25 cellular contexts compared by ENCODE assay signal in the genomic region with DNA sequence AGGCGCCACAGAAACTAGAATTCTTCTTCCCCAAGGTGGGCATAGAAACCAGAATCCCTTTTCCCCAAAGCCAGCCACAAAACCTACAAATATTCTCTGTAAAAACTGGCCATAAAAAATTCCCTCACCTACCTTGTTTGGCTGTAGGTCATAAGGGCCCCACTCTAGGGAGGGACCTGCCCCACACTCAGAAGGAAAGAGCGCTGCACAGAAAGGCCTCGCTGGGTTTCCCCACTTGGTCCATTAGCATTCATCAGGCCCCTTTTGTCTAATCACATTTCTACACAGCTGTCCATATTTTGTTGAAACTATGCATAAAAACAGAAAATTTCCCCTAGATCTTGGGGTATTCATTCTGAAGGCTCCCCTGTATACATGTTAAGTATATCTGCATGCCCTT. TPM values are rescaled to one million over a fixed set of nuclear protein-coding genes. Genes with fewer than 3 reads are reported as not detected.
DNase-seq lines count a peak whose midpoint lies in the region; ATAC-seq, FAIRE-seq and TF ChIP-seq lines count a peak whose summit lies in the region.
"Had no signal": no experiment of that assay in that cellular context is flagged by ENCODE, and none has a peak within 500 bp of the region (broad histone marks: within the 10 kb centered on the region; RNA-seq: fewer than 3 reads in every experiment).

No MANE protein-coding gene starts in this region.

- DNase-seq in GM12865 (ENCODE audit: low read depth) (peak; percentile 15), NCI-H748 treated with DMSO at 0.1 percent for 48 hours (lab: John Stamatoyannopoulos, UW) (no peak), GM13977 (ENCODE audit: low spot score) (no peak), pancreas (no peak)
- DNase-seq: Caco-2; CD4-positive, CD25-positive, alpha-beta regulatory T cell; CD8-positive, alpha-beta T cell; DMS 273 treated with DMSO at 0.1 percent for 48 hours; DMS79; EL; GDM1; H9 had no signal

- FAIRE-seq in pancreas (lab: Jason Lieb, UNC), result no peak
- FAIRE-seq: A204.1, D721Med, GM12892, GM19239 had no signal

- H3K27ac ChIP-seq in OCI-LY3 (ENCODE audit: low read length) (no peak overlapping the region), pancreas (no peak overlapping the region)
- H3K27ac ChIP-seq: 22Rv1, BLaER1, C4-2B had no signal

- ATAC-seq in GM21786 (IDR thresholded peaks at IDR 0.05; ENCODE audit: unreplicated experiment) (peak; percentile 47), pancreas (no peak)
- no peak for ATAC-seq in stimulated activated memory B cell treated with anti-CD40 and anti-IgM and Interleukin-4, amounts not matched to agents 10 μg/mL and 1 μg/mL and 100 μg/mL, for 72 hours
- ATAC-seq: CD8-positive, alpha-beta T cell; GM23338; HCT116 had no signal

- peak overlapping the region; percentile 30 for H3K27ac Mint-ChIP-seq in stimulated activated memory B cell treated with anti-CD40 and anti-IgM and Interleukin-4, amounts not matched to agents 10 μg/mL and 1 μg/mL and 100 μg/mL, for 72 hours
- H3K27ac Mint-ChIP-seq: B cell; CD4-positive, CD25-positive, alpha-beta regulatory T cell; CD8-positive, alpha-beta T cell; GM23338; H9 had no signal

- H3K36me3 ChIP-seq in OCI-LY3 (replicated peaks; ENCODE audit: low read depth, low read length), result no peaks in the 10 kb centered on the region
- peaks cover 0 to 5% (median 0%) of the 10 kb centered on the region in 3 donors for H3K36me3 ChIP-seq in pancreas

- H3K4me1 Mint-ChIP-seq in stimulated activated memory B cell treated with anti-CD40 and anti-IgM and Interleukin-4, amounts not matched to agents 10 μg/mL and 1 μg/mL and 100 μg/mL, for 72 hours, result no peaks in the 10 kb centered on the region
- H3K4me1 Mint-ChIP-seq: B cell; CD4-positive, CD25-positive, alpha-beta regulatory T cell; GM23338; H9 had no signal

- WGBS in pancreas, 2 donors, result 80 to 98% methylated on average over 3 of the region's 3 CpGs

- H3K4me1 ChIP-seq in OCI-LY3 (ENCODE audit: low read length) (peaks cover 12% of the 10 kb centered on the region), pancreas (no peaks in the 10 kb centered on the region)
- H3K4me1 ChIP-seq: BLaER1, Caco-2 had no signal

- intact Hi-C loops in pancreas (cut with DNase I), result no loop called here

- no peaks in the 10 kb centered on the region for H3K79me2 ChIP-seq in OCI-LY3 (ENCODE audit: low read length)

- H3K4me3 ChIP-seq in GM12865 (ENCODE audit: low read depth, low read length) (no peak overlapping the region), OCI-LY3 (ENCODE audit: low read length) (no peak overlapping the region), pancreas (no peak overlapping the region)
- H3K4me3 ChIP-seq: BLaER1, GM23338 had no signal

- H3K4me3 Mint-ChIP-seq in stimulated activated memory B cell treated with anti-CD40 and anti-IgM and Interleukin-4, amounts not matched to agents 10 μg/mL and 1 μg/mL and 100 μg/mL, for 72 hours, result no peak overlapping the region
- H3K4me3 Mint-ChIP-seq: B cell; CD8-positive, alpha-beta T cell; GM23338; H9 had no signal

- TF ChIP-seq CTCF in GM12865 (IDR thresholded peaks at IDR 0.05; ENCODE audit: insufficient read depth, low read depth, low read length, missing control alignments) (no peak), OCI-LY3 (IDR thresholded peaks at IDR 0.05; ENCODE audit: low read depth, low read length) (no peak), GM13977 (IDR thresholded peaks at IDR 0.05; ENCODE audit: extremely low read depth, insufficient read depth, missing control alignments) (no peak), pancreas (IDR thresholded peaks at IDR 0.05) (no peak)

- peaks cover 12% of the 10 kb centered on the region for H3K36me3 Mint-ChIP-seq in stimulated activated memory B cell treated with anti-CD40 and anti-IgM and Interleukin-4, amounts not matched to agents 10 μg/mL and 1 μg/mL and 100 μg/mL, for 72 hours

- no peak overlapping the region for H2AFZ ChIP-seq in OCI-LY3 (ENCODE audit: low read depth, low read length)
- H2AFZ ChIP-seq: GM23338 had no signal

- no peaks in the 10 kb centered on the region for H4K20me1 ChIP-seq in OCI-LY3 (ENCODE audit: insufficient read depth, low read length)

- in situ Hi-C loops in GM13977 (cut with MboI; ENCODE audit: low pct_unique_long_range_greater_than_20kb, low sequenced_read_pairs, unreplicated experiment), result no loop called here

- H3K27me3 Mint-ChIP-seq in stimulated activated memory B cell treated with anti-CD40 and anti-IgM and Interleukin-4, amounts not matched to agents 10 μg/mL and 1 μg/mL and 100 μg/mL, for 72 hours, result no peaks in the 10 kb centered on the region
- H3K27me3 Mint-ChIP-seq: B cell; CD4-positive, CD25-positive, alpha-beta regulatory T cell had no signal

- no peaks in the 10 kb centered on the region for H3K27me3 ChIP-seq in OCI-LY3 (ENCODE audit: low read depth, low read length)
- H3K27me3 ChIP-seq in pancreas, result no peaks in the 10 kb centered on the region

- H3K4me2 ChIP-seq in OCI-LY3 (ENCODE audit: low read length), result peak overlapping the region; percentile 12; the same call in 1 of the 2 replicates
- H3K4me2 ChIP-seq: BLaER1, GM23338 had no signal

- no peaks in the 10 kb centered on the region for H3K9me3 ChIP-seq in OCI-LY3 (ENCODE audit: insufficient read depth, low read length)
- no peaks in the 10 kb centered on the region for H3K9me3 ChIP-seq in pancreas
- H3K9me3 ChIP-seq: BLaER1, Caco-2 had no signal

- H3K9ac ChIP-seq in OCI-LY3 (ENCODE audit: low read length), result no peak overlapping the region
- H3K9ac ChIP-seq: BLaER1 had no signal

- no peaks in the 10 kb centered on the region for H3K9me3 Mint-ChIP-seq in stimulated activated memory B cell treated with anti-CD40 and anti-IgM and Interleukin-4, amounts not matched to agents 10 μg/mL and 1 μg/mL and 100 μg/mL, for 72 hours
- H3K9me3 Mint-ChIP-seq: CD4-positive, CD25-positive, alpha-beta regulatory T cell; CD8-positive, alpha-beta T cell; GM23338 had no signal

RNA-seq across cellular contexts. Expression of a gene that starts 54.1 kb away (rescaled TPM):
- 10 to 100 TPM; 16.0 to 29.0 (median 21.6) TPM for total RNA-seq in pancreas
- polyA plus RNA-seq in pancreas, result 10 to 100 TPM; 44.7 to 72.7 TPM
